1 cellular context compared by ENCODE assay signal in the genomic region with DNA sequence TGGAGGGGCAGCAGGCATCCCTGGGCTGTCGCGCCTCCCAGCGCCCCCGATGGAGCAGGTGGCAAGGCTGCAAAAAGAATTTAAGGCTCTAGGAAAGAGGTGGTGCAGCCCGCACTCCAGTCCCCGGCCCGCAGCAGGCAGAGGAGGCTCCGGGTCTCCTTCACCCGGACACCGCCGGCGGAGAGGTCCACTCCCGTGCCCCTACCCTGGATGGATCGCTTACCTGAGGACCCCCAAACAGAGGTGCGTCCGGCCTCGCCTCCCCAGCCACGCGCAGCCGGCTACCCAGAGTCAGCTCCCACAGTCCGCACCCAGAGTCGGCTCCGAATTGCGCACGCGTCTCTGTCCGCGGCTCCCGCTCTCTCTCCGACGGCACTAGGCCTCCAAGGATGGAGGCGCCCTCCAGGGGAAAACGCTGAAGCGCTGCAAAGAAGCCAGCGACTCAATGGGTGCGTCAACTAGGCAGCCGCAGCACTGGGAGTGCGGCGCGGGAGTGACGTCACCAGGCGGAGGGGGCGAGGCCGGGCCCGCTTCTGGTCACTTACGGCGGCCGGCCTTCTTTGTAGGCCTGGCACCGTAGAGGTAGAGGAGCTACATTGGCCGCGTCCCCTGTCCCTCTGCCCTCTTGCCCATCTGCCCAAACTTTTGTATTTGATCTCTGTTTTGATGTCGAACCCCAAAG.
TF ChIP-seq lines count a peak whose summit lies in the region.

A gene with protein sequence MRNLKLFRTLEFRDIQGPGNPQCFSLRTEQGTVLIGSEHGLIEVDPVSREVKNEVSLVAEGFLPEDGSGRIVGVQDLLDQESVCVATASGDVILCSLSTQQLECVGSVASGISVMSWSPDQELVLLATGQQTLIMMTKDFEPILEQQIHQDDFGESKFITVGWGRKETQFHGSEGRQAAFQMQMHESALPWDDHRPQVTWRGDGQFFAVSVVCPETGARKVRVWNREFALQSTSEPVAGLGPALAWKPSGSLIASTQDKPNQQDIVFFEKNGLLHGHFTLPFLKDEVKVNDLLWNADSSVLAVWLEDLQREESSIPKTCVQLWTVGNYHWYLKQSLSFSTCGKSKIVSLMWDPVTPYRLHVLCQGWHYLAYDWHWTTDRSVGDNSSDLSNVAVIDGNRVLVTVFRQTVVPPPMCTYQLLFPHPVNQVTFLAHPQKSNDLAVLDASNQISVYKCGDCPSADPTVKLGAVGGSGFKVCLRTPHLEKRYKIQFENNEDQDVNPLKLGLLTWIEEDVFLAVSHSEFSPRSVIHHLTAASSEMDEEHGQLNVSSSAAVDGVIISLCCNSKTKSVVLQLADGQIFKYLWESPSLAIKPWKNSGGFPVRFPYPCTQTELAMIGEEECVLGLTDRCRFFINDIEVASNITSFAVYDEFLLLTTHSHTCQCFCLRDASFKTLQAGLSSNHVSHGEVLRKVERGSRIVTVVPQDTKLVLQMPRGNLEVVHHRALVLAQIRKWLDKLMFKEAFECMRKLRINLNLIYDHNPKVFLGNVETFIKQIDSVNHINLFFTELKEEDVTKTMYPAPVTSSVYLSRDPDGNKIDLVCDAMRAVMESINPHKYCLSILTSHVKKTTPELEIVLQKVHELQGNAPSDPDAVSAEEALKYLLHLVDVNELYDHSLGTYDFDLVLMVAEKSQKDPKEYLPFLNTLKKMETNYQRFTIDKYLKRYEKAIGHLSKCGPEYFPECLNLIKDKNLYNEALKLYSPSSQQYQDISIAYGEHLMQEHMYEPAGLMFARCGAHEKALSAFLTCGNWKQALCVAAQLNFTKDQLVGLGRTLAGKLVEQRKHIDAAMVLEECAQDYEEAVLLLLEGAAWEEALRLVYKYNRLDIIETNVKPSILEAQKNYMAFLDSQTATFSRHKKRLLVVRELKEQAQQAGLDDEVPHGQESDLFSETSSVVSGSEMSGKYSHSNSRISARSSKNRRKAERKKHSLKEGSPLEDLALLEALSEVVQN (N-terminal part only) (minus strand): TSS at position 484 of the 682 bp plus-strand sequence. CDS start 2,978 bp downstream, outside the sequence.

TF ChIP-seq in WTC11, 78 proteins besides CTCF, POLR2A, EP300 and RAD21 (continued from another document):
- TF ChIP-seq, protein P1, sequence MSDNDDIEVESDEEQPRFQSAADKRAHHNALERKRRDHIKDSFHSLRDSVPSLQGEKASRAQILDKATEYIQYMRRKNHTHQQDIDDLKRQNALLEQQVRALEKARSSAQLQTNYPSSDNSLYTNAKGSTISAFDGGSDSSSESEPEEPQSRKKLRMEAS (CRISPR knock-in tag; IDR thresholded peaks at IDR 0.05), result peak; percentile 67
- TF ChIP-seq, protein P2, sequence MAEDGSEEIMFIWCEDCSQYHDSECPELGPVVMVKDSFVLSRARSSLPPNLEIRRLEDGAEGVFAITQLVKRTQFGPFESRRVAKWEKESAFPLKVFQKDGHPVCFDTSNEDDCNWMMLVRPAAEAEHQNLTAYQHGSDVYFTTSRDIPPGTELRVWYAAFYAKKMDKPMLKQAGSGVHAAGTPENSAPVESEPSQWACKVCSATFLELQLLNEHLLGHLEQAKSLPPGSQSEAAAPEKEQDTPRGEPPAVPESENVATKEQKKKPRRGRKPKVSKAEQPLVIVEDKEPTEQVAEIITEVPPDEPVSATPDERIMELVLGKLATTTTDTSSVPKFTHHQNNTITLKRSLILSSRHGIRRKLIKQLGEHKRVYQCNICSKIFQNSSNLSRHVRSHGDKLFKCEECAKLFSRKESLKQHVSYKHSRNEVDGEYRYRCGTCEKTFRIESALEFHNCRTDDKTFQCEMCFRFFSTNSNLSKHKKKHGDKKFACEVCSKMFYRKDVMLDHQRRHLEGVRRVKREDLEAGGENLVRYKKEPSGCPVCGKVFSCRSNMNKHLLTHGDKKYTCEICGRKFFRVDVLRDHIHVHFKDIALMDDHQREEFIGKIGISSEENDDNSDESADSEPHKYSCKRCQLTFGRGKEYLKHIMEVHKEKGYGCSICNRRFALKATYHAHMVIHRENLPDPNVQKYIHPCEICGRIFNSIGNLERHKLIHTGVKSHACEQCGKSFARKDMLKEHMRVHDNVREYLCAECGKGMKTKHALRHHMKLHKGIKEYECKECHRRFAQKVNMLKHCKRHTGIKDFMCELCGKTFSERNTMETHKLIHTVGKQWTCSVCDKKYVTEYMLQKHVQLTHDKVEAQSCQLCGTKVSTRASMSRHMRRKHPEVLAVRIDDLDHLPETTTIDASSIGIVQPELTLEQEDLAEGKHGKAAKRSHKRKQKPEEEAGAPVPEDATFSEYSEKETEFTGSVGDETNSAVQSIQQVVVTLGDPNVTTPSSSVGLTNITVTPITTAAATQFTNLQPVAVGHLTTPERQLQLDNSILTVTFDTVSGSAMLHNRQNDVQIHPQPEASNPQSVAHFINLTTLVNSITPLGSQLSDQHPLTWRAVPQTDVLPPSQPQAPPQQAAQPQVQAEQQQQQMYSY (CRISPR knock-in tag; IDR thresholded peaks at IDR 0.05), result no peak
- TF ChIP-seq NFYB (CRISPR knock-in tag; conservative IDR thresholded peaks at IDR 0.05; ENCODE audit: low read depth) (no peak), SMAD4 (CRISPR knock-in tag; IDR thresholded peaks at IDR 0.05) (no peak), ESRRA (CRISPR knock-in tag; IDR thresholded peaks at IDR 0.05; ENCODE audit: borderline replicate concordance) (peak; percentile 60; the same call in 1 of the 2 replicates), GABPB1 (CRISPR knock-in tag; IDR thresholded peaks at IDR 0.05) (peak; percentile 58; the same call in 1 of the 2 replicates), ZNF232 (CRISPR knock-in tag; IDR thresholded peaks at IDR 0.05) (0 out of 2 replicates have a peak, but pooled peaks have one; percentile 47), JUN (CRISPR knock-in tag; IDR thresholded peaks at IDR 0.05) (no peak), SP1 (CRISPR knock-in tag; conservative IDR thresholded peaks at IDR 0.05) (peak; percentile 78), PRRX2 (CRISPR knock-in tag; IDR thresholded peaks at IDR 0.05) (no peak), FOXP1 (CRISPR knock-in tag; IDR thresholded peaks at IDR 0.05; ENCODE audit: borderline replicate concordance) (0 out of 2 replicates have a peak, but pooled peaks have one; percentile 27), NR1H2 (CRISPR knock-in tag; IDR thresholded peaks at IDR 0.05) (no peak), ELF4 (CRISPR knock-in tag; IDR thresholded peaks at IDR 0.05; ENCODE audit: low read depth) (no peak), CBFB (CRISPR knock-in tag; IDR thresholded peaks at IDR 0.05; ENCODE audit: low read depth) (no peak), GRHL2 (CRISPR knock-in tag; IDR thresholded peaks at IDR 0.05; ENCODE audit: insufficient replicate concordance, severe bottlenecking) (no peak), SMAD3 (CRISPR knock-in tag; IDR thresholded peaks at IDR 0.05; ENCODE audit: borderline replicate concordance) (no peak), ZNF396 (CRISPR knock-in tag; IDR thresholded peaks at IDR 0.05; ENCODE audit: borderline replicate concordance) (no peak), ZNF263 (CRISPR knock-in tag; IDR thresholded peaks at IDR 0.05; ENCODE audit: low read depth) (no peak), RELA (CRISPR knock-in tag; IDR thresholded peaks at IDR 0.05; ENCODE audit: borderline replicate concordance) (peak; percentile 29; the same call in 1 of the 2 replicates), RORB (CRISPR knock-in tag; IDR thresholded peaks at IDR 0.05) (no peak), SOX15 (CRISPR knock-in tag; IDR thresholded peaks at IDR 0.05) (no peak), ATF1 (CRISPR knock-in tag; IDR thresholded peaks at IDR 0.05) (0 out of 2 replicates have a peak, but pooled peaks have one; percentile 59), NR2C2 (CRISPR knock-in tag; IDR thresholded peaks at IDR 0.05) (no peak), FOXJ3 (CRISPR knock-in tag; IDR thresholded peaks at IDR 0.05; ENCODE audit: borderline replicate concordance) (no peak), NFATC4 (CRISPR knock-in tag; IDR thresholded peaks at IDR 0.05) (no peak)
- TF ChIP-seq, protein P3, sequence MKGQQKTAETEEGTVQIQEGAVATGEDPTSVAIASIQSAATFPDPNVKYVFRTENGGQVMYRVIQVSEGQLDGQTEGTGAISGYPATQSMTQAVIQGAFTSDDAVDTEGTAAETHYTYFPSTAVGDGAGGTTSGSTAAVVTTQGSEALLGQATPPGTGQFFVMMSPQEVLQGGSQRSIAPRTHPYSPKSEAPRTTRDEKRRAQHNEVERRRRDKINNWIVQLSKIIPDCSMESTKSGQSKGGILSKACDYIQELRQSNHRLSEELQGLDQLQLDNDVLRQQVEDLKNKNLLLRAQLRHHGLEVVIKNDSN (CRISPR knock-in tag; IDR thresholded peaks at IDR 0.05), result no peak
- TF ChIP-seq, protein P4, sequence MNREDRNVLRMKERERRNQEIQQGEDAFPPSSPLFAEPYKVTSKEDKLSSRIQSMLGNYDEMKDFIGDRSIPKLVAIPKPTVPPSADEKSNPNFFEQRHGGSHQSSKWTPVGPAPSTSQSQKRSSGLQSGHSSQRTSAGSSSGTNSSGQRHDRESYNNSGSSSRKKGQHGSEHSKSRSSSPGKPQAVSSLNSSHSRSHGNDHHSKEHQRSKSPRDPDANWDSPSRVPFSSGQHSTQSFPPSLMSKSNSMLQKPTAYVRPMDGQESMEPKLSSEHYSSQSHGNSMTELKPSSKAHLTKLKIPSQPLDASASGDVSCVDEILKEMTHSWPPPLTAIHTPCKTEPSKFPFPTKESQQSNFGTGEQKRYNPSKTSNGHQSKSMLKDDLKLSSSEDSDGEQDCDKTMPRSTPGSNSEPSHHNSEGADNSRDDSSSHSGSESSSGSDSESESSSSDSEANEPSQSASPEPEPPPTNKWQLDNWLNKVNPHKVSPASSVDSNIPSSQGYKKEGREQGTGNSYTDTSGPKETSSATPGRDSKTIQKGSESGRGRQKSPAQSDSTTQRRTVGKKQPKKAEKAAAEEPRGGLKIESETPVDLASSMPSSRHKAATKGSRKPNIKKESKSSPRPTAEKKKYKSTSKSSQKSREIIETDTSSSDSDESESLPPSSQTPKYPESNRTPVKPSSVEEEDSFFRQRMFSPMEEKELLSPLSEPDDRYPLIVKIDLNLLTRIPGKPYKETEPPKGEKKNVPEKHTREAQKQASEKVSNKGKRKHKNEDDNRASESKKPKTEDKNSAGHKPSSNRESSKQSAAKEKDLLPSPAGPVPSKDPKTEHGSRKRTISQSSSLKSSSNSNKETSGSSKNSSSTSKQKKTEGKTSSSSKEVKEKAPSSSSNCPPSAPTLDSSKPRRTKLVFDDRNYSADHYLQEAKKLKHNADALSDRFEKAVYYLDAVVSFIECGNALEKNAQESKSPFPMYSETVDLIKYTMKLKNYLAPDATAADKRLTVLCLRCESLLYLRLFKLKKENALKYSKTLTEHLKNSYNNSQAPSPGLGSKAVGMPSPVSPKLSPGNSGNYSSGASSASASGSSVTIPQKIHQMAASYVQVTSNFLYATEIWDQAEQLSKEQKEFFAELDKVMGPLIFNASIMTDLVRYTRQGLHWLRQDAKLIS (CRISPR knock-in tag; IDR thresholded peaks at IDR 0.05; ENCODE audit: borderline replicate concordance), result no peak
- TF ChIP-seq, protein P5, sequence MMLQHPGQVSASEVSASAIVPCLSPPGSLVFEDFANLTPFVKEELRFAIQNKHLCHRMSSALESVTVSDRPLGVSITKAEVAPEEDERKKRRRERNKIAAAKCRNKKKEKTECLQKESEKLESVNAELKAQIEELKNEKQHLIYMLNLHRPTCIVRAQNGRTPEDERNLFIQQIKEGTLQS (CRISPR knock-in tag; conservative IDR thresholded peaks at IDR 0.05), result no peak
- TF ChIP-seq, protein P6, sequence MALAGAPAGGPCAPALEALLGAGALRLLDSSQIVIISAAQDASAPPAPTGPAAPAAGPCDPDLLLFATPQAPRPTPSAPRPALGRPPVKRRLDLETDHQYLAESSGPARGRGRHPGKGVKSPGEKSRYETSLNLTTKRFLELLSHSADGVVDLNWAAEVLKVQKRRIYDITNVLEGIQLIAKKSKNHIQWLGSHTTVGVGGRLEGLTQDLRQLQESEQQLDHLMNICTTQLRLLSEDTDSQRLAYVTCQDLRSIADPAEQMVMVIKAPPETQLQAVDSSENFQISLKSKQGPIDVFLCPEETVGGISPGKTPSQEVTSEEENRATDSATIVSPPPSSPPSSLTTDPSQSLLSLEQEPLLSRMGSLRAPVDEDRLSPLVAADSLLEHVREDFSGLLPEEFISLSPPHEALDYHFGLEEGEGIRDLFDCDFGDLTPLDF (CRISPR knock-in tag; IDR thresholded peaks at IDR 0.05), result no peak
